Comparison of ENCODE assay signal across 16 cellular contexts in genomic region chr10:72090326-72090725, GRCh38. TPM values are rescaled to one million over a fixed set of nuclear protein-coding genes. Genes with fewer than 3 reads are reported as not detected.
DNase-seq lines count a peak whose midpoint lies in the region; ATAC-seq, FAIRE-seq and TF ChIP-seq lines count a peak whose summit lies in the region.
"Had no signal": no experiment of that assay in that cellular context is flagged by ENCODE, and none has a peak within 500 bp of the region (broad histone marks: within the 10 kb centered on the region; RNA-seq: fewer than 3 reads in every experiment).

No MANE protein-coding gene starts in this region.

- peaks cover 25% of the 10 kb centered on the region for H3K4me1 ChIP-seq in effector memory CD4-positive, alpha-beta T cell (ENCODE audit: control insufficient read depth, insufficient read depth, low read length, poor library complexity, severe bottlenecking)
- H3K4me1 ChIP-seq in small intestine (ENCODE audit: control insufficient read depth in 2 of 2, insufficient read depth in 1 of 2, low read depth in 1 of 2, low read length in 1 of 2) = no peaks in the 10 kb centered on the region

- H3K27ac ChIP-seq in effector memory CD4-positive, alpha-beta T cell (ENCODE audit: insufficient read depth, low read length, poor library complexity, severe bottlenecking) = peak overlapping the region; percentile 93
- H3K27ac ChIP-seq in small intestine (ENCODE audit: low read depth in 1 of 2, low read length in 1 of 2) = no peak overlapping the region
- H3K27ac ChIP-seq: ascending aorta, esophagus muscularis mucosa, gastroesophageal sphincter had no signal

- peaks cover 34 to 39% of the 10 kb centered on the region in 2 donors for H3K4me1 Mint-ChIP-seq in natural killer cell
- H3K4me1 Mint-ChIP-seq in natural killer cell treated with Interleukin-12 subunit alpha and Interleukin-12 subunit beta and Interleukin-15 and Interleukin-18, amount 100 ng/mL, for 72 hours (ENCODE audit: low read depth in 2 of 2) = peaks cover 22 to 33% of the 10 kb centered on the region in 2 donors
- peaks cover 30% of the 10 kb centered on the region for H3K4me1 Mint-ChIP-seq in T-helper 17 cell
- peaks cover 61% of the 10 kb centered on the region for H3K4me1 Mint-ChIP-seq in stimulated activated naive CD8-positive, alpha-beta T cell treated with anti-CD3 and anti-CD28 coated beads, Interleukin-15, amount 100 ng/mL, for 72 hours

- no peak for TF ChIP-seq CTCF in natural killer cell (IDR thresholded peaks at IDR 0.05)

- H3K9me3 Mint-ChIP-seq in natural killer cell = no peaks in the 10 kb centered on the region
- H3K9me3 Mint-ChIP-seq in natural killer cell treated with Interleukin-12 subunit alpha and Interleukin-12 subunit beta and Interleukin-15 and Interleukin-18, amount 100 ng/mL, for 72 hours = no peaks in the 10 kb centered on the region
- no peaks in the 10 kb centered on the region for H3K9me3 Mint-ChIP-seq in stimulated activated naive CD8-positive, alpha-beta T cell treated with anti-CD3 and anti-CD28 coated beads, Interleukin-15, amount 100 ng/mL, for 72 hours

- H3K27me3 Mint-ChIP-seq in natural killer cell (ENCODE audit: low read depth in 2 of 2) = peaks cover 0 to 3% of the 10 kb centered on the region in 2 donors
- H3K27me3 Mint-ChIP-seq in natural killer cell treated with Interleukin-12 subunit alpha and Interleukin-12 subunit beta and Interleukin-15 and Interleukin-18, amount 100 ng/mL, for 72 hours = no peaks in the 10 kb centered on the region
- no peaks in the 10 kb centered on the region for H3K27me3 Mint-ChIP-seq in T-helper 17 cell
- H3K27me3 Mint-ChIP-seq in stimulated activated naive CD8-positive, alpha-beta T cell treated with anti-CD3 and anti-CD28 coated beads, Interleukin-15, amount 100 ng/mL, for 72 hours = no peaks in the 10 kb centered on the region

- no peak for ATAC-seq in natural killer cell
- ATAC-seq in natural killer cell treated with Interleukin-12 subunit alpha and Interleukin-12 subunit beta and Interleukin-15 and Interleukin-18, amount 100 ng/mL, for 72 hours = no peak
- no peak for ATAC-seq in T-helper 17 cell
- no peak for ATAC-seq in stimulated activated naive CD8-positive, alpha-beta T cell treated with anti-CD3 and anti-CD28 coated beads, Interleukin-15, amount 100 ng/mL, for 72 hours
- no peak for ATAC-seq in GM18520 (IDR thresholded peaks at IDR 0.05; ENCODE audit: unreplicated experiment)
- ATAC-seq: gastroesophageal sphincter had no signal

- H3K36me3 Mint-ChIP-seq in natural killer cell (no peaks in the 10 kb centered on the region), T-helper 17 cell (ENCODE audit: low read depth) (peaks cover 10% of the 10 kb centered on the region)
- no peaks in the 10 kb centered on the region for H3K36me3 Mint-ChIP-seq in natural killer cell treated with Interleukin-12 subunit alpha and Interleukin-12 subunit beta and Interleukin-15 and Interleukin-18, amount 100 ng/mL, for 72 hours

- peaks cover 21% of the 10 kb centered on the region for H3K36me3 ChIP-seq in effector memory CD4-positive, alpha-beta T cell (ENCODE audit: control insufficient read depth, insufficient read depth, low read length)
- H3K36me3 ChIP-seq in small intestine (ENCODE audit: control insufficient read depth in 2 of 2, insufficient read depth in 2 of 2, low read length in 2 of 2) = no peaks in the 10 kb centered on the region
- H3K36me3 ChIP-seq: ascending aorta, MG63 had no signal

- 83 to 93% (median 92%) methylated on average over 3 of the region's 3 CpGs for WGBS in small intestine, 3 donors

- H3K27me3 ChIP-seq in effector memory CD4-positive, alpha-beta T cell (replicated peaks; ENCODE audit: control insufficient read depth, insufficient read depth, low read length, poor library complexity, severe bottlenecking) = no peaks in the 10 kb centered on the region
- H3K27me3 ChIP-seq in small intestine (ENCODE audit: control insufficient read depth in 2 of 2, insufficient read depth in 2 of 2, low read length in 2 of 2) = peaks cover 0 to 4% of the 10 kb centered on the region in 2 donors
- H3K27me3 ChIP-seq: MG63 had no signal

- H3K27ac Mint-ChIP-seq in natural killer cell (peak overlapping the region; percentile 94 to 96), T-helper 17 cell (peak overlapping the region; percentile 99)
- H3K27ac Mint-ChIP-seq in natural killer cell treated with Interleukin-12 subunit alpha and Interleukin-12 subunit beta and Interleukin-15 and Interleukin-18, amount 100 ng/mL, for 72 hours = peak overlapping the region in 1 of 2 donors; percentile 91
- H3K27ac Mint-ChIP-seq in stimulated activated naive CD8-positive, alpha-beta T cell treated with anti-CD3 and anti-CD28 coated beads, Interleukin-15, amount 100 ng/mL, for 72 hours = peak overlapping the region; percentile 67 to 94

- no peak for FAIRE-seq in small intestine (lab: Jason Lieb, UNC)

- peak overlapping the region; percentile 70 for H3K4me3 Mint-ChIP-seq in natural killer cell
- H3K4me3 Mint-ChIP-seq in natural killer cell treated with Interleukin-12 subunit alpha and Interleukin-12 subunit beta and Interleukin-15 and Interleukin-18, amount 100 ng/mL, for 72 hours = no peak overlapping the region
- H3K4me3 Mint-ChIP-seq in T-helper 17 cell = peak overlapping the region; percentile 99
- H3K4me3 Mint-ChIP-seq in stimulated activated naive CD8-positive, alpha-beta T cell treated with anti-CD3 and anti-CD28 coated beads, Interleukin-15, amount 100 ng/mL, for 72 hours = peak overlapping the region in 1 of 2 donors; percentile 64

- intact Hi-C loops in natural killer cell (cut with micrococcal nuclease) = no loop called here

- no peak for DNase-seq in natural killer cell
- no peak for DNase-seq in natural killer cell treated with Interleukin-12 subunit alpha and Interleukin-12 subunit beta and Interleukin-15 and Interleukin-18, amount 100 ng/mL, for 72 hours (ENCODE audit: low spot score)
- DNase-seq in T-helper 17 cell = no peak
- no peak for DNase-seq in effector memory CD4-positive, alpha-beta T cell
- DNase-seq in stimulated activated naive CD8-positive, alpha-beta T cell treated with anti-CD3 and anti-CD28 coated beads, Interleukin-15, amount 100 ng/mL, for 72 hours = no peak
- no peak for DNase-seq in small intestine
- DNase-seq: activated effector memory CD4-positive, alpha-beta T cell treated with Interleukin-2 at 50 U/mL for 16 hours; cerebellar nuclear complex; DND-41; MG63; SW 1271; upper lobe of left lung had no signal

- H3K9me3 ChIP-seq in T-helper 17 cell (ENCODE audit: control insufficient read depth, low read length, poor library complexity, severe bottlenecking) = no peaks in the 10 kb centered on the region
- H3K9me3 ChIP-seq in effector memory CD4-positive, alpha-beta T cell (ENCODE audit: control insufficient read depth, low read length) = no peaks in the 10 kb centered on the region
- no peaks in the 10 kb centered on the region for H3K9me3 ChIP-seq in small intestine (ENCODE audit: control insufficient read depth, low read depth)
- H3K9me3 ChIP-seq: ascending aorta, esophagus muscularis mucosa, gastroesophageal sphincter, MG63, upper lobe of left lung had no signal

- H3K4me3 ChIP-seq in effector memory CD4-positive, alpha-beta T cell (ENCODE audit: insufficient read depth, low read depth, low read length, poor library complexity, severe bottlenecking) = no peak overlapping the region
- no peak overlapping the region for H3K4me3 ChIP-seq in small intestine (ENCODE audit: low read depth in 1 of 2, low read length in 2 of 2)
- H3K4me3 ChIP-seq: ascending aorta, esophagus muscularis mucosa, gastroesophageal sphincter, MG63, upper lobe of left lung had no signal

RNA-seq across cellular contexts. Expression of gene SPOCK2, which starts 2.0 kb away (rescaled TPM):
- total RNA-seq in natural killer cell (100 to 1,000 TPM; 258 to 329 (median 293) TPM), T-helper 17 cell (100 to 1,000 TPM; 603 to 772 TPM)
- total RNA-seq in natural killer cell treated with Interleukin-12 subunit alpha and Interleukin-12 subunit beta and Interleukin-15 and Interleukin-18, amount 100 ng/mL, for 72 hours = 10 to 100 TPM; 24.9 to 25.9 TPM
- polyA plus RNA-seq in small intestine = 10 to 100 TPM in 1 of 3 donors, 1 to 10 TPM in 2; 1.6 to 24.2 (median 2.2) TPM

Comparison
In these comparisons a context has a peak if more than half of its experiments do, and no peak if none do; other contexts are left out.
1. RNA of gene SPOCK2, which starts 2.0 kb away (total RNA-seq): 603 to 772 TPM in T-helper 17 cell and 258 to 329 TPM in natural killer cell; 24.9 to 25.9 TPM in natural killer cell treated with Interleukin-12 subunit alpha and Interleukin-12 subunit beta and Interleukin-15 and Interleukin-18, amount 100 ng/mL, for 72 hours; every median in the first group is over 4 times any median in the second.